Comparison of ENCODE assay signal across 8 cellular contexts in genomic region chr12:65171870-65172269, GRCh38. TPM values are rescaled to one million over a fixed set of nuclear protein-coding genes. Genes with fewer than 3 reads are reported as not detected.
A peak's percentile ranks its signal among the peaks of the same experiment; 100 is the strongest.
DNase-seq lines count a peak whose midpoint lies in the region; ATAC-seq and TF ChIP-seq lines count a peak whose summit lies in the region.

No MANE protein-coding gene starts in this region.

- H3K4me2 ChIP-seq in SU-DHL-6 (ENCODE audit: low read depth, low read length, poor library complexity, severe bottlenecking): peak overlapping the region; percentile 98

- H3K27me3 Mint-ChIP-seq in stimulated activated naive B cell treated with anti-CD40 and anti-IgM and Interleukin-4, amounts not matched to agents 10 μg/mL and 1 μg/mL and 100 μg/mL, for 72 hours: no peaks in the 10 kb centered on the region

- peaks cover 9 to 26% of the 10 kb centered on the region in 2 donors for H3K4me1 Mint-ChIP-seq in stimulated activated naive B cell treated with anti-CD40 and anti-IgM and Interleukin-4, amounts not matched to agents 10 μg/mL and 1 μg/mL and 100 μg/mL, for 72 hours

- H3K36me3 ChIP-seq in SU-DHL-6 (ENCODE audit: low read length): peaks cover 27% of the 10 kb centered on the region; the same call in 1 of the 2 replicates

- peak overlapping the region; percentile 98 for H3K9ac ChIP-seq in SU-DHL-6 (ENCODE audit: low read length)

- H3K4me3 ChIP-seq in SU-DHL-6 (ENCODE audit: insufficient read depth, low read length, poor library complexity, severe bottlenecking) (peak overlapping the region; percentile 93), fibroblast of villous mesenchyme (ENCODE audit: low read depth, low read length) (peak overlapping the region; percentile 85)

- H3K9me3 ChIP-seq in SU-DHL-6 (ENCODE audit: insufficient read depth, low read length): no peaks in the 10 kb centered on the region

- DNase-seq in SIG-M5 treated with dmso at 0.1 percent for 504 hours (lab: John Stamatoyannopoulos, UW; ENCODE audit: unreplicated experiment): peak; percentile 8
- DNase-seq in SIG-M5 (lab: John Stamatoyannopoulos, UW): no peak
- DNase-seq in fibroblast of villous mesenchyme (ENCODE audit: low read depth): peak; percentile 20
- no peak for DNase-seq in stimulated activated naive B cell treated with anti-CD40 and anti-IgM and Interleukin-4, amounts not matched to agents 10 μg/mL and 1 μg/mL and 100 μg/mL, for 72 hours
- no peak for DNase-seq in amygdala (lab: John Stamatoyannopoulos, UW)

- H3K79me2 ChIP-seq in SU-DHL-6 (ENCODE audit: insufficient read depth, low read length): peaks cover 74% of the 10 kb centered on the region

- peak overlapping the region; percentile 54 to 62 for H3K4me3 Mint-ChIP-seq in stimulated activated naive B cell treated with anti-CD40 and anti-IgM and Interleukin-4, amounts not matched to agents 10 μg/mL and 1 μg/mL and 100 μg/mL, for 72 hours

- H3K27ac Mint-ChIP-seq in stimulated activated naive B cell treated with anti-CD40 and anti-IgM and Interleukin-4, amounts not matched to agents 10 μg/mL and 1 μg/mL and 100 μg/mL, for 72 hours: no peak overlapping the region

- no peak for ATAC-seq in stimulated activated naive B cell treated with anti-CD40 and anti-IgM and Interleukin-4, amounts not matched to agents 10 μg/mL and 1 μg/mL and 100 μg/mL, for 72 hours (replicated peaks)
- no peak for ATAC-seq in HG03159 (IDR thresholded peaks at IDR 0.05; ENCODE audit: unreplicated experiment)
- no peak for ATAC-seq in GM18858 (IDR thresholded peaks at IDR 0.05; ENCODE audit: unreplicated experiment)

- no peaks in the 10 kb centered on the region for H3K27me3 ChIP-seq in SU-DHL-6 (ENCODE audit: low read length)

- no peaks in the 10 kb centered on the region for H3K9me3 Mint-ChIP-seq in stimulated activated naive B cell treated with anti-CD40 and anti-IgM and Interleukin-4, amounts not matched to agents 10 μg/mL and 1 μg/mL and 100 μg/mL, for 72 hours

- peaks cover 2 to 4% of the 10 kb centered on the region in 2 donors for H3K36me3 Mint-ChIP-seq in stimulated activated naive B cell treated with anti-CD40 and anti-IgM and Interleukin-4, amounts not matched to agents 10 μg/mL and 1 μg/mL and 100 μg/mL, for 72 hours

- H3F3A ChIP-seq in SU-DHL-6 (ENCODE audit: insufficient read depth): no peaks in the 10 kb centered on the region

- H4K20me1 ChIP-seq in SU-DHL-6 (ENCODE audit: low read depth, low read length): peaks cover 28% of the 10 kb centered on the region

- no peaks in the 10 kb centered on the region for H3K9me2 ChIP-seq in SU-DHL-6 (replicated peaks; ENCODE audit: insufficient read depth, low read length)

- no peak for TF ChIP-seq CTCF in SU-DHL-6 (IDR thresholded peaks at IDR 0.05; ENCODE audit: insufficient read depth, low read length, poor library complexity, severe bottlenecking)
- no peak for TF ChIP-seq CTCF in fibroblast of villous mesenchyme (IDR thresholded peaks at IDR 0.05; ENCODE audit: insufficient read depth, low read depth, low read length)

- no peak overlapping the region for H2AFZ ChIP-seq in SU-DHL-6 (ENCODE audit: low read depth, low read length, severe bottlenecking)

- H3K27ac ChIP-seq in SU-DHL-6 (ENCODE audit: low read depth, low read length): no peak overlapping the region

RNA-seq across cellular contexts. Expression of gene LEMD3, which starts 2.5 kb away (rescaled TPM):
- 26.7 and 32.0 TPM in 2 replicates for total RNA-seq in fibroblast of villous mesenchyme

RNA-seq across cellular contexts. Expression of gene WIF1, which starts 50.8 kb away (rescaled TPM):
- total RNA-seq in fibroblast of villous mesenchyme: not detected in 2 replicates

Comparison
In these comparisons a context has a peak if more than half of its experiments do, and no peak if none do; other contexts are left out.
1. DNase-seq: peak in SIG-M5 treated with dmso at 0.1 percent for 504 hours (single experiment) and fibroblast of villous mesenchyme (single experiment); none in SIG-M5 (single experiment), stimulated activated naive B cell treated with anti-CD40 and anti-IgM and Interleukin-4, amounts not matched to agents 10 μg/mL and 1 μg/mL and 100 μg/mL, for 72 hours (single experiment) and amygdala (0 of 56).